In genomic region chr1:229430761-229431269, GRCh38 we compare ENCODE assay signal across 8 cellular contexts. TPM values are rescaled to one million over a fixed set of nuclear protein-coding genes. Genes with fewer than 3 reads are reported as not detected.
DNase-seq lines count a peak whose midpoint lies in the region; ATAC-seq and TF ChIP-seq lines count a peak whose summit lies in the region.

No MANE protein-coding gene starts in this region.

- H3K27me3 ChIP-seq in right atrium auricular region (peaks cover 23 to 35% of the 10 kb centered on the region in 2 donors), kidney epithelial cell (ENCODE audit: control insufficient read depth, insufficient read depth, low read length) (peaks cover 68% of the 10 kb centered on the region), stomach (peaks cover 37 to 100% (median 74%) of the 10 kb centered on the region in 3 donors)

- TF ChIP-seq EP300 in stomach (IDR thresholded peaks at IDR 0.05), result no peak

- ATAC-seq in Right ventricle myocardium superior (ENCODE audit: poor library complexity) (peak; percentile 83), GM21528 (IDR thresholded peaks at IDR 0.05; ENCODE audit: low FRiP score, unreplicated experiment) (no peak)

- H3K4me3 ChIP-seq in right atrium auricular region, result peak overlapping the region in 1 of 2 donors; percentile 19
- no peak overlapping the region for H3K4me3 ChIP-seq in kidney epithelial cell (ENCODE audit: low read depth, low read length)
- H3K4me3 ChIP-seq in stomach, result no peak overlapping the region

- H3K36me3 ChIP-seq in right atrium auricular region (no peaks in the 10 kb centered on the region), kidney epithelial cell (ENCODE audit: control insufficient read depth, insufficient read depth, low read length) (no peaks in the 10 kb centered on the region), stomach (no peaks in the 10 kb centered on the region)

- TF ChIP-seq CTCF in right atrium auricular region (IDR thresholded peaks at IDR 0.05) (peak in 1 of 2 donors; percentile 37), kidney epithelial cell (IDR thresholded peaks at IDR 0.05; ENCODE audit: insufficient read depth, low read length, poor library complexity, severe bottlenecking) (peak; percentile 21), stomach (IDR thresholded peaks at IDR 0.05) (no peak)

- intact Hi-C loops in Right ventricle myocardium superior (cut with DNase I) (no loop called here), stomach (cut with DNase I; ENCODE audit: low total_unique reads) (no loop called here)

- peak; percentile 85 for DNase-seq in Right ventricle myocardium superior
- no peak for DNase-seq in right atrium auricular region (ENCODE audit: low spot score)
- peak; percentile 29 for DNase-seq in amniotic epithelial cell (ENCODE audit: low read depth)
- no peak for DNase-seq in kidney epithelial cell (ENCODE audit: low read depth)
- DNase-seq in stomach, result peak; percentile 47
- DNase-seq in NCI-H1417 (lab: John Stamatoyannopoulos, UW), result no peak
- DNase-seq in foreskin melanocyte, result no peak

- H3K4me1 ChIP-seq in right atrium auricular region (peaks cover 0 to 40% of the 10 kb centered on the region in 2 donors), stomach (peaks cover 22 to 44% (median 33%) of the 10 kb centered on the region in 4 donors)

- H3K27ac ChIP-seq in right atrium auricular region (no peak overlapping the region), stomach (no peak overlapping the region)

- WGBS in stomach, 5 donors, result 2 to 6% (median 3%) methylated on average over 15 to 16 of the region's 16 CpGs

- H3K9me3 ChIP-seq in right atrium auricular region, result no peaks in the 10 kb centered on the region
- H3K9me3 ChIP-seq in stomach, result peaks cover 0 to 6% (median 0%) of the 10 kb centered on the region in 4 donors

- TF ChIP-seq POLR2A in stomach (IDR thresholded peaks at IDR 0.05), result no peak

RNA-seq across cellular contexts. Expression of gene ACTA1, which starts 3.1 kb away (rescaled TPM):
- total RNA-seq in Right ventricle myocardium superior, result 577 TPM
- 1,000 to 10,000 TPM in 1 of 2 donors, 100 to 1,000 TPM in 1; 422 to 3,527 TPM for total RNA-seq in right atrium auricular region
- total RNA-seq in kidney epithelial cell, result 1.0 and 2.1 TPM in 2 replicates
- total RNA-seq in stomach, result under 1 TPM in 2 of 5 donors, not detected in 3; 0.37 to 0.58 TPM
- 10 to 100 TPM in 1 of 3 donors, 1 to 10 TPM in 2; 2.4 to 43.8 (median 2.7) TPM for polyA plus RNA-seq in stomach

Comparison
In these comparisons a context has a peak if more than half of its experiments do, and no peak if none do; other contexts are left out.
1. DNase-seq: peak in Right ventricle myocardium superior (single experiment), amniotic epithelial cell (single experiment) and stomach (single experiment); none in right atrium auricular region (single experiment), kidney epithelial cell (single experiment), NCI-H1417 (0 of 3) and foreskin melanocyte (single experiment).
2. RNA of gene ACTA1, which starts 3.1 kb away (total RNA-seq): 422 to 3,527 TPM in right atrium auricular region and 577 TPM in Right ventricle myocardium superior (single experiment); 1.0 to 2.1 TPM in kidney epithelial cell and 0.37 to 0.58 TPM in stomach; every median in the first group is over 100 times any median in the second.